ENCODE assay signal across 8 cellular contexts in the genomic region with DNA sequence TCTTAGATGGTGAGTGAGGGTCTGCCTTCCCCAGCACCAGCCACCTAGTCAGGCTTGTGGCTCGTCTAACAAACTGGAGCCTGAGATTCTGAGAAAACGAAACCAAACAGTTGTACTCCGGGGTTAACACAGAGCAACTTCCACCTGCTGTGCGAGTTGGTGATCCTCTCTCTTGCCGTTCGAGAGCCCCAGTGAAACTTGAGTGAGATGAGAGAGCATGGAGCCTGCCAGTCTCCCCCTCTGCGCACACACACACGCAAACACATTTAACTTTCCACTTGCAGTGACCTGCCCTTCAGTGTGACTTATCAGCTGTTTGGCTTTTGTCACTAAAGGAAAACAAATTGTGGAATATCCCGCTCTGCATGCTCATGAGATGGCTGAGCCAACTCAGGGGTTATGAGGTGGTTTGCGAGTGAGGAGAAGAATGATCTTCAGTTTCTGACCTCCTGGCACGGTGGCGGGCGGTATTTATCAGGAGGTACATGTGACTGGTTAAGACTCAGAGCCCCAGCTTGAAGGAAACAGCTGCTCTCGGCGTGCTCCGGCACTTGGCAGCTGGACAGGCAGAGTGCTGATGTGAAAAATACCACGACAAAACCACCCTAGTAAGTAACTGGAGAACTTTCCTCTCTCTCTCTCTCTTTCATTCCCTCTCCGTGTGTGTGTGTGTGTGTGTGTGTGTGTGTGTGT. TPM values are rescaled to one million over a fixed set of nuclear protein-coding genes. Genes with fewer than 3 reads are reported as not detected.
DNase-seq lines count a peak whose midpoint lies in the region; ATAC-seq and TF ChIP-seq lines count a peak whose summit lies in the region.

A gene with protein sequence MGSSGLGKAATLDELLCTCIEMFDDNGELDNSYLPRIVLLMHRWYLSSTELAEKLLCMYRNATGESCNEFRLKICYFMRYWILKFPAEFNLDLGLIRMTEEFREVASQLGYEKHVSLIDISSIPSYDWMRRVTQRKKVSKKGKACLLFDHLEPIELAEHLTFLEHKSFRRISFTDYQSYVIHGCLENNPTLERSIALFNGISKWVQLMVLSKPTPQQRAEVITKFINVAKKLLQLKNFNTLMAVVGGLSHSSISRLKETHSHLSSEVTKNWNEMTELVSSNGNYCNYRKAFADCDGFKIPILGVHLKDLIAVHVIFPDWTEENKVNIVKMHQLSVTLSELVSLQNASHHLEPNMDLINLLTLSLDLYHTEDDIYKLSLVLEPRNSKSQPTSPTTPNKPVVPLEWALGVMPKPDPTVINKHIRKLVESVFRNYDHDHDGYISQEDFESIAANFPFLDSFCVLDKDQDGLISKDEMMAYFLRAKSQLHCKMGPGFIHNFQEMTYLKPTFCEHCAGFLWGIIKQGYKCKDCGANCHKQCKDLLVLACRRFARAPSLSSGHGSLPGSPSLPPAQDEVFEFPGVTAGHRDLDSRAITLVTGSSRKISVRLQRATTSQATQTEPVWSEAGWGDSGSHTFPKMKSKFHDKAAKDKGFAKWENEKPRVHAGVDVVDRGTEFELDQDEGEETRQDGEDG (plus strand): TSS at position 550 of the 693 bp plus-strand sequence. CDS start 38,488 bp downstream, outside the sequence.

- CTCF ChIA-PET in activated CD4-positive, alpha-beta memory T cell treated with anti-CD3 and anti-CD28 coated beads, Interleukin-2, amount 10 ng/mL, durations not matched to agents 7 days and 5 days (lab: Charles Lee): interaction anchor here (0.6 to 2.9 kb wide), 27 partner anchors 9 to 198 kb away, joined by 3 to 27 read pairs (median 4); a partner anchor contains a TSS

- POLR2A ChIA-PET in activated CD4-positive, alpha-beta memory T cell treated with anti-CD3 and anti-CD28 coated beads, Interleukin-2, amount 10 ng/mL, durations not matched to agents 7 days and 5 days (lab: Charles Lee): interaction anchor here (0.9 to 3.2 kb wide), 16 partner anchors 10 to 153 kb away, joined by 3 to 45 read pairs (median 5); a partner anchor contains a TSS

- peaks cover 16% of the 10 kb centered on the region for H3K4me1 ChIP-seq in ectodermal cell (ENCODE audit: control insufficient read depth, insufficient read depth, low read length)
- H3K4me1 ChIP-seq in lower lobe of right lung: peaks cover 28% of the 10 kb centered on the region

- H3K9me3 ChIP-seq in ectodermal cell (ENCODE audit: control insufficient read depth, low read length) (no peaks in the 10 kb centered on the region), lower lobe of right lung (no peaks in the 10 kb centered on the region)

- H3K36me3 ChIP-seq in ectodermal cell (ENCODE audit: control insufficient read depth, insufficient read depth, low read length) (no peaks in the 10 kb centered on the region), lower lobe of right lung (no peaks in the 10 kb centered on the region)

- H3K4me1 Mint-ChIP-seq in activated CD4-positive, alpha-beta memory T cell treated with anti-CD3 and anti-CD28 coated beads, Interleukin-2, amount 10 ng/mL, durations not matched to agents 7 days and 5 days: peaks cover 36% of the 10 kb centered on the region

- H3K27ac ChIP-seq in ectodermal cell (ENCODE audit: insufficient read depth, low read depth, low read length, poor library complexity, severe bottlenecking) (peak within 1 kb of the TSS; percentile 82), lower lobe of right lung (peak within 1 kb of the TSS; percentile 87)

- peak; percentile 86 for DNase-seq in AG08396 (ENCODE audit: low spot score)
- DNase-seq in NCI-H460 (ENCODE audit: extremely low read depth, low read depth): peak; percentile 26
- peak; percentile 72 for DNase-seq in activated CD4-positive, alpha-beta memory T cell treated with anti-CD3 and anti-CD28 coated beads, Interleukin-2, amount 10 ng/mL, durations not matched to agents 7 days and 5 days
- peak; percentile 83 for DNase-seq in lower lobe of right lung
- DNase-seq in stimulated activated CD4-positive, alpha-beta T cell treated with anti-CD3 and anti-CD28 coated beads, TNF-alpha, amount 100 ng/mL, for 1 hour (ENCODE audit: low read depth in 3 of 3, low spot score in 1 of 3): peak; percentile 12 to 21 (median 17)

- peak within 1 kb of the TSS; percentile 80 for H3K4me3 Mint-ChIP-seq in activated CD4-positive, alpha-beta memory T cell treated with anti-CD3 and anti-CD28 coated beads, Interleukin-2, amount 10 ng/mL, durations not matched to agents 7 days and 5 days

- H3K36me3 Mint-ChIP-seq in activated CD4-positive, alpha-beta memory T cell treated with anti-CD3 and anti-CD28 coated beads, Interleukin-2, amount 10 ng/mL, durations not matched to agents 7 days and 5 days (ENCODE audit: low read depth): peaks cover 4% of the 10 kb centered on the region

- intact Hi-C loops in lower lobe of right lung (cut with DNase I): no loop called here

- H3K27ac Mint-ChIP-seq in activated CD4-positive, alpha-beta memory T cell treated with anti-CD3 and anti-CD28 coated beads, Interleukin-2, amount 10 ng/mL, durations not matched to agents 7 days and 5 days: peak within 1 kb of the TSS; percentile 98

- H3K27me3 Mint-ChIP-seq in activated CD4-positive, alpha-beta memory T cell treated with anti-CD3 and anti-CD28 coated beads, Interleukin-2, amount 10 ng/mL, durations not matched to agents 7 days and 5 days: peaks cover 1% of the 10 kb centered on the region

- no peaks in the 10 kb centered on the region for H3K27me3 ChIP-seq in ectodermal cell (ENCODE audit: control insufficient read depth, insufficient read depth, low read length, poor library complexity, severe bottlenecking)
- no peaks in the 10 kb centered on the region for H3K27me3 ChIP-seq in lower lobe of right lung (ENCODE audit: low read depth)

- peak within 1 kb of the TSS; percentile 48 for H3K4me3 ChIP-seq in ectodermal cell (ENCODE audit: insufficient read depth, low read depth, low read length)
- peak within 1 kb of the TSS; percentile 67 for H3K4me3 ChIP-seq in lower lobe of right lung

- WGBS in ectodermal cell, 2 experiments: 31 to 35% methylated on average over 16 to 17 of the region's 18 CpGs

- ATAC-seq in GM18870 (IDR thresholded peaks at IDR 0.05; ENCODE audit: unreplicated experiment) (peak; percentile 51), HG03108 (IDR thresholded peaks at IDR 0.05; ENCODE audit: unreplicated experiment) (peak; percentile 44), lower lobe of right lung (peak; percentile 86 to 88)

- no peak for TF ChIP-seq CTCF in lower lobe of right lung (IDR thresholded peaks at IDR 0.05)

- no peaks in the 10 kb centered on the region for H3K9me3 Mint-ChIP-seq in activated CD4-positive, alpha-beta memory T cell treated with anti-CD3 and anti-CD28 coated beads, Interleukin-2, amount 10 ng/mL, durations not matched to agents 7 days and 5 days

RNA-seq across cellular contexts. Expression of the gene that starts here (rescaled TPM):
- total RNA-seq in NCI-H460 (2014; rRNA removed; shearing (Covaris generic)): not detected in 2 replicates
- 0.38 TPM in 1 of 2 replicates, not detected in the other for polyA plus RNA-seq in NCI-H460 (2014; cell fraction: nucleus; rRNA removed)
- 1 to 10 TPM; 6.3 to 8.4 TPM for total RNA-seq in activated CD4-positive, alpha-beta memory T cell treated with anti-CD3 and anti-CD28 coated beads, Interleukin-2, amount 10 ng/mL, durations not matched to agents 7 days and 5 days
- polyA plus RNA-seq in ectodermal cell (2013, experiment 1 of 4): not detected
- 0.12 TPM for polyA plus RNA-seq in ectodermal cell (2013, experiment 2 of 4)
- polyA plus RNA-seq in ectodermal cell (2013, experiment 3 of 4): not detected
- 0.49 TPM for polyA plus RNA-seq in ectodermal cell (2013, experiment 4 of 4)
- total RNA-seq in lower lobe of right lung: 13.7 TPM

Comparison
In these comparisons a context has a peak if more than half of its experiments do, and no peak if none do; other contexts are left out.
1. Peak in every context shown above with its lines: DNase-seq, ATAC-seq, H3K4me3 ChIP-seq and H3K27ac ChIP-seq.
2. Peak in DNase-seq in NCI-H460; RNA of the gene not detected or under 1 TPM.
3. DNase-seq: peak in every context shown above with its lines; median percentile 86 in AG08396; 83 in lower lobe of right lung; 72 in activated CD4-positive, alpha-beta memory T cell treated with anti-CD3 and anti-CD28 coated beads, Interleukin-2, amount 10 ng/mL, durations not matched to agents 7 days and 5 days; 26 in NCI-H460; 17 in stimulated activated CD4-positive, alpha-beta T cell treated with anti-CD3 and anti-CD28 coated beads, TNF-alpha, amount 100 ng/mL, for 1 hour.